In genomic region chr1:225578247-225578646, GRCh38 we compare ENCODE assay signal across 19 cellular contexts.
DNase-seq lines count a peak whose midpoint lies in the region; ATAC-seq and TF ChIP-seq lines count a peak whose summit lies in the region.
"Had no signal": no experiment of that assay in that cellular context is flagged by ENCODE, and none has a peak within 500 bp of the region (broad histone marks: within the 10 kb centered on the region; RNA-seq: fewer than 3 reads in every experiment).

No MANE protein-coding gene starts in this region.

- ATAC-seq in WTC11 (peak; percentile 19; the same call in 1 of the 2 replicates), HG02981 (IDR thresholded peaks at IDR 0.05; ENCODE audit: unreplicated experiment) (no peak), esophagus mucosa (no peak)
- ATAC-seq: mucosa of descending colon, pancreas had no signal

- H3K9me3 ChIP-seq in BLaER1 treated with 17β-estradiol and CSF1 and Interleukin-3, amounts not matched to agents 10 nM and 100 nM (replicated peaks in 1 of 11): no peaks in the 10 kb centered on the region
- no peaks in the 10 kb centered on the region for H3K9me3 ChIP-seq in neural progenitor cell (ENCODE audit: low read depth)
- H3K9me3 ChIP-seq: heart right ventricle, mucosa of descending colon, pancreas had no signal

- H3K4me1 Mint-ChIP-seq in HFFc6 (ENCODE audit: low read depth) (peaks cover 62% of the 10 kb centered on the region), WTC11 (peaks cover 71% of the 10 kb centered on the region), neural progenitor cell (peaks cover 63% of the 10 kb centered on the region)
- H3K4me1 Mint-ChIP-seq: activated naive CD4-positive, alpha-beta T cell treated with anti-CD3 and anti-CD28 coated beads, Interleukin-2, amount 10 ng/mL, durations not matched to agents 7 days and 5 days had no signal

- no peak overlapping the region for H3K9ac ChIP-seq in BLaER1 treated with 17β-estradiol and CSF1 and Interleukin-3, amounts not matched to agents 10 nM and 100 nM
- no peak overlapping the region for H3K9ac ChIP-seq in neural progenitor cell

- H3K79me2 ChIP-seq in neural progenitor cell (ENCODE audit: low read depth): peaks cover 98% of the 10 kb centered on the region

- H3K9me3 Mint-ChIP-seq in HFFc6: no peaks in the 10 kb centered on the region
- H3K9me3 Mint-ChIP-seq in WTC11: no peaks in the 10 kb centered on the region
- H3K9me3 Mint-ChIP-seq in neural progenitor cell: peaks cover 3% of the 10 kb centered on the region
- H3K9me3 Mint-ChIP-seq: activated naive CD4-positive, alpha-beta T cell treated with anti-CD3 and anti-CD28 coated beads, Interleukin-2, amount 10 ng/mL, durations not matched to agents 7 days and 5 days had no signal

- peaks cover 0 to 34% (median 8%) of the 10 kb centered on the region in 11 experiments; a peak in 13 of 22 replicates for H4K20me1 ChIP-seq in BLaER1 treated with 17β-estradiol and CSF1 and Interleukin-3, amounts not matched to agents 10 nM and 100 nM
- peaks cover 96% of the 10 kb centered on the region for H4K20me1 ChIP-seq in neural progenitor cell (ENCODE audit: low read depth)

- TF ChIP-seq CTCF in HFFc6 (IDR thresholded peaks at IDR 0.05) (no peak), WTC11 (IDR thresholded peaks at IDR 0.05) (no peak), neural progenitor cell (IDR thresholded peaks at IDR 0.05) (no peak)

- H3K4me1 ChIP-seq in BLaER1 treated with 17β-estradiol and CSF1 and Interleukin-3, amounts not matched to agents 10 nM and 100 nM: peaks cover 0 to 34% (median 19%) of the 10 kb centered on the region in 10 experiments; a peak in 17 of 20 replicates
- H3K4me1 ChIP-seq in neural progenitor cell: peaks cover 40% of the 10 kb centered on the region

- CTCF ChIA-PET in WTC11 (lab: Charles Lee): no interaction called here

- peaks cover 21% of the 10 kb centered on the region for H3K36me3 Mint-ChIP-seq in HFFc6 (ENCODE audit: low read depth)
- H3K36me3 Mint-ChIP-seq in WTC11: peaks cover 3% of the 10 kb centered on the region; the same call in 1 of the 2 replicates
- peaks cover 14% of the 10 kb centered on the region for H3K36me3 Mint-ChIP-seq in neural progenitor cell
- H3K36me3 Mint-ChIP-seq: activated naive CD4-positive, alpha-beta T cell treated with anti-CD3 and anti-CD28 coated beads, Interleukin-2, amount 10 ng/mL, durations not matched to agents 7 days and 5 days had no signal

- H3K27me3 Mint-ChIP-seq in HFFc6 (ENCODE audit: insufficient read depth) (peaks cover 3% of the 10 kb centered on the region), WTC11 (ENCODE audit: low read depth) (no peaks in the 10 kb centered on the region), neural progenitor cell (ENCODE audit: insufficient read depth, low read depth) (no peaks in the 10 kb centered on the region)

- H3K4me3 ChIP-seq in BLaER1 treated with 17β-estradiol and CSF1 and Interleukin-3, amounts not matched to agents 10 nM and 100 nM: no peak overlapping the region
- H3K4me3 ChIP-seq in neural progenitor cell: no peak overlapping the region
- H3K4me3 ChIP-seq: heart right ventricle, mucosa of descending colon, pancreas had no signal

- POLR2A ChIA-PET in WTC11 (lab: Charles Lee): interaction anchor here (0.6 kb wide), 1 partner anchor 13 kb away, joined by 3 read pairs; no protein-coding TSS in a partner anchor

- no peak overlapping the region for H3K27ac ChIP-seq in BLaER1 treated with 17β-estradiol and CSF1 and Interleukin-3, amounts not matched to agents 10 nM and 100 nM
- H3K27ac ChIP-seq in neural progenitor cell: peak overlapping the region; percentile 57
- H3K27ac ChIP-seq: brain microvascular endothelial cell, HL-60, pancreas had no signal

- DNase-seq in HFFc6 (no peak), WTC11 (ENCODE audit: low spot score) (no peak), neural progenitor cell (ENCODE audit: low spot score) (no peak), GDM1 (lab: John Stamatoyannopoulos, UW) (no peak)
- DNase-seq in activated naive CD4-positive, alpha-beta T cell treated with Interleukin-2 at 50 U/mL for 16 hours: no peak
- DNase-seq: activated naive CD4-positive, alpha-beta T cell treated with anti-CD3 and anti-CD28 coated beads, Interleukin-2, amount 10 ng/mL, durations not matched to agents 7 days and 5 days; brain microvascular endothelial cell; dermis blood vessel endothelial cell; erythroblast; heart right ventricle; KG1; kidney; mucosa of descending colon; pancreas; small intestine had no signal

- H3K36me3 ChIP-seq in BLaER1 treated with 17β-estradiol and CSF1 and Interleukin-3, amounts not matched to agents 10 nM and 100 nM: peaks cover 0 to 14% (median 0%) of the 10 kb centered on the region in 11 experiments; a peak in 2 of 22 replicates
- H3K36me3 ChIP-seq in neural progenitor cell: no peaks in the 10 kb centered on the region
- H3K36me3 ChIP-seq: brain microvascular endothelial cell, heart right ventricle, pancreas had no signal

- peaks cover 9% of the 10 kb centered on the region for H3F3A ChIP-seq in neural progenitor cell (ENCODE audit: low read depth)

- peak overlapping the region; percentile 51 for H3K27ac Mint-ChIP-seq in HFFc6
- peak overlapping the region; percentile 84 for H3K27ac Mint-ChIP-seq in WTC11
- H3K27ac Mint-ChIP-seq in neural progenitor cell: peak overlapping the region; percentile 77
- H3K27ac Mint-ChIP-seq: activated naive CD4-positive, alpha-beta T cell treated with anti-CD3 and anti-CD28 coated beads, Interleukin-2, amount 10 ng/mL, durations not matched to agents 7 days and 5 days had no signal

- H3K27me3 ChIP-seq in BLaER1 treated with 17β-estradiol and CSF1 and Interleukin-3, amounts not matched to agents 10 nM and 100 nM: no peaks in the 10 kb centered on the region
- H3K27me3 ChIP-seq in neural progenitor cell: no peaks in the 10 kb centered on the region
- H3K27me3 ChIP-seq: brain microvascular endothelial cell, heart right ventricle, pancreas had no signal

- no peak overlapping the region for H2AFZ ChIP-seq in neural progenitor cell (replicated peaks)

- H3K4me3 Mint-ChIP-seq in HFFc6 (peak overlapping the region; percentile 5; the same call in 1 of the 2 replicates), WTC11 (no peak overlapping the region), neural progenitor cell (peak overlapping the region; percentile 25)
- H3K4me3 Mint-ChIP-seq: activated naive CD4-positive, alpha-beta T cell treated with anti-CD3 and anti-CD28 coated beads, Interleukin-2, amount 10 ng/mL, durations not matched to agents 7 days and 5 days had no signal

- H3K4me2 ChIP-seq in BLaER1 treated with 17β-estradiol and CSF1 and Interleukin-3, amounts not matched to agents 10 nM and 100 nM: peak overlapping the region in 8 of 11 experiments; percentile 37 to 57 (median 49); a peak in 14 of 22 replicates
- H3K4me2 ChIP-seq in neural progenitor cell: peak overlapping the region; percentile 21

TF ChIP-seq in WTC11, 78 proteins besides CTCF, POLR2A, EP300 and RAD21:
- TF ChIP-seq SOX15 (CRISPR knock-in tag; IDR thresholded peaks at IDR 0.05) (no peak), ZNF423 (CRISPR knock-in tag; IDR thresholded peaks at IDR 0.05) (no peak), GRHL2 (CRISPR knock-in tag; IDR thresholded peaks at IDR 0.05; ENCODE audit: insufficient replicate concordance, severe bottlenecking) (no peak), ATF2 (CRISPR knock-in tag; IDR thresholded peaks at IDR 0.05; ENCODE audit: borderline replicate concordance, low read depth) (no peak), ZNF512 (CRISPR knock-in tag; IDR thresholded peaks at IDR 0.05; ENCODE audit: borderline replicate concordance) (no peak)
